In the genomic region with DNA sequence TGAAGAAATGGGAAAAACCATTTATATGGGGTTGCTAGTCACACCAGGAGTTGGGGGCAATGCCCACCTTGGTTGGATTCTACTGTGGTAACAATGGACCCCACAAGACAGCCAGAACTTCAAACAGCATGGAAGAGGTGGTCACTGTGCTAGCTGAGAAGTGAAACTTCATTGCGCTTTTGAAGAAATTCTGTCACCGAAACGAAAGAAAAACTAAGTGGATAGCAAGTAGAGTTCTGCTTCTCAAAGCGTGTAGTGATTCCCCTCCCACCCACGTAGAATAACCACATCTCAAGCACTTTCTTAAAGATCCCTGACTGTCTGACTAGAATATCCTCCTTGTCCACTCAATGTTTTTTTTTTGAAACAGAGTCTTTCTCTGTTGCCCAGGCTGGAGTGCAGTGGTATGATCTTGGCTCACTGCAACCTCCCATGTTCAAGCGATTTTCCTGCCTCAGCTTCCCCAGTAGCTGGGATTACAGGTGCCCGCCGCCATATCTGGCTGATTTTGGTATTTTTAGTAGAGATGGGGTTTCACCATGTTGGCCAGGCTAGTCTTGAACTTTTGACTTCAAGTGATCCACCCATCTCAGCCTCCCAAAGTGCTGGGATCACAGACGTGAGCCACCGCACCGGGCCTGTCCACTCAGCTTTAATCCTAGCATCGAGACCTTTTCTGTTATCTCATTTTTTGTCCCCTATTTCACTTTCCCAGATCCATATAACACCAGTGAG, we compare ENCODE assay signal across 10 cellular contexts. TPM values are rescaled to one million over a fixed set of nuclear protein-coding genes. Genes with fewer than 3 reads are reported as not detected.
DNase-seq lines count a peak whose midpoint lies in the region; ATAC-seq and TF ChIP-seq lines count a peak whose summit lies in the region.
"Had no signal": no experiment of that assay in that cellular context is flagged by ENCODE, and none has a peak within 500 bp of the region (broad histone marks: within the 10 kb centered on the region; RNA-seq: fewer than 3 reads in every experiment).

No MANE protein-coding gene starts in this region.

- DNase-seq in Ammon's horn (ENCODE audit: low spot score), result peak; percentile 36
- DNase-seq in activated T-helper 1 cell treated with anti-CD3 and anti-CD28 coated beads, Interleukin-12 subunit alpha, Interleukin-12 subunit beta, Interleukin-2, Interleukin-4 antibody, amounts not matched to agents 30 ng/mL and 10 ng/mL and 1 ng/mL, durations not matched to agents 14 hours and 24 hours and 36 hours (ENCODE audit: low spot score), result no peak
- no peak for DNase-seq in amygdala (lab: John Stamatoyannopoulos, UW)
- DNase-seq in HCEC 1CT, result no peak
- no peak for DNase-seq in nucleus accumbens (lab: John Stamatoyannopoulos, UW)
- no peak for DNase-seq in tibial nerve (ENCODE audit: low spot score in 2 of 2)
- DNase-seq: DMS153 had no signal

- peak overlapping the region; percentile 44 for H3K4me3 Mint-ChIP-seq in activated T-helper 1 cell treated with anti-CD3 and anti-CD28 coated beads, Interleukin-12 subunit alpha, Interleukin-12 subunit beta, Interleukin-2, Interleukin-4 antibody, amounts not matched to agents 30 ng/mL and 10 ng/mL and 1 ng/mL, durations not matched to agents 14 hours and 24 hours and 36 hours

- peak overlapping the region; percentile 61 for H3K27ac Mint-ChIP-seq in activated T-helper 1 cell treated with anti-CD3 and anti-CD28 coated beads, Interleukin-12 subunit alpha, Interleukin-12 subunit beta, Interleukin-2, Interleukin-4 antibody, amounts not matched to agents 30 ng/mL and 10 ng/mL and 1 ng/mL, durations not matched to agents 14 hours and 24 hours and 36 hours

- TF ChIP-seq POLR2A in tibial nerve (IDR thresholded peaks at IDR 0.05), result no peak

- no peak for TF ChIP-seq CTCF in tibial nerve (IDR thresholded peaks at IDR 0.05)

- H3K4me1 Mint-ChIP-seq in activated T-helper 1 cell treated with anti-CD3 and anti-CD28 coated beads, Interleukin-12 subunit alpha, Interleukin-12 subunit beta, Interleukin-2, Interleukin-4 antibody, amounts not matched to agents 30 ng/mL and 10 ng/mL and 1 ng/mL, durations not matched to agents 14 hours and 24 hours and 36 hours (ENCODE audit: low read depth), result peaks cover 15% of the 10 kb centered on the region

- no peaks in the 10 kb centered on the region for H3K9me3 ChIP-seq in tibial nerve

- H3K9me3 Mint-ChIP-seq in activated T-helper 1 cell treated with anti-CD3 and anti-CD28 coated beads, Interleukin-12 subunit alpha, Interleukin-12 subunit beta, Interleukin-2, Interleukin-4 antibody, amounts not matched to agents 30 ng/mL and 10 ng/mL and 1 ng/mL, durations not matched to agents 14 hours and 24 hours and 36 hours, result no peaks in the 10 kb centered on the region

- H3K27me3 Mint-ChIP-seq in activated T-helper 1 cell treated with anti-CD3 and anti-CD28 coated beads, Interleukin-12 subunit alpha, Interleukin-12 subunit beta, Interleukin-2, Interleukin-4 antibody, amounts not matched to agents 30 ng/mL and 10 ng/mL and 1 ng/mL, durations not matched to agents 14 hours and 24 hours and 36 hours (ENCODE audit: insufficient read depth), result peaks cover 2% of the 10 kb centered on the region

- ATAC-seq in GM19043 (IDR thresholded peaks at IDR 0.05; ENCODE audit: low read depth, unreplicated experiment) (peak; percentile 95), HG03064 (IDR thresholded peaks at IDR 0.05; ENCODE audit: low read depth, unreplicated experiment) (peak; percentile 97)

- no peak for TF ChIP-seq EP300 in tibial nerve (IDR thresholded peaks at IDR 0.05)

- peak overlapping the region in 2 of 4 donors; percentile 2 to 4 for H3K4me3 ChIP-seq in tibial nerve

- peak overlapping the region in 1 of 4 donors; percentile 38 for H3K27ac ChIP-seq in tibial nerve
- H3K27ac ChIP-seq: epithelial cell of prostate had no signal

- H3K36me3 ChIP-seq in tibial nerve, result no peaks in the 10 kb centered on the region

- H3K27me3 ChIP-seq in tibial nerve, result no peaks in the 10 kb centered on the region

- 77 to 83% methylated on average over 12 of the region's 12 CpGs for WGBS in tibial nerve, 2 donors

- H3K36me3 Mint-ChIP-seq in activated T-helper 1 cell treated with anti-CD3 and anti-CD28 coated beads, Interleukin-12 subunit alpha, Interleukin-12 subunit beta, Interleukin-2, Interleukin-4 antibody, amounts not matched to agents 30 ng/mL and 10 ng/mL and 1 ng/mL, durations not matched to agents 14 hours and 24 hours and 36 hours (ENCODE audit: low read depth), result no peaks in the 10 kb centered on the region

- H3K4me1 ChIP-seq in tibial nerve, result no peaks in the 10 kb centered on the region

- intact Hi-C loops in activated T-helper 1 cell treated with anti-CD3 and anti-CD28 coated beads, Interleukin-12 subunit alpha, Interleukin-12 subunit beta, Interleukin-2, Interleukin-4 antibody, amounts not matched to agents 30 ng/mL and 10 ng/mL and 1 ng/mL, durations not matched to agents 14 hours and 24 hours and 36 hours (cut with micrococcal nuclease), result loop anchor here (1.0 to 2.0 kb wide), 3 partner anchors 17 to 35 kb away; no protein-coding TSS in a partner anchor

RNA-seq across cellular contexts. Expression of a gene that starts 30.1 kb away (rescaled TPM):
- total RNA-seq in activated T-helper 1 cell treated with anti-CD3 and anti-CD28 coated beads, Interleukin-12 subunit alpha, Interleukin-12 subunit beta, Interleukin-2, Interleukin-4 antibody, amounts not matched to agents 30 ng/mL and 10 ng/mL and 1 ng/mL, durations not matched to agents 14 hours and 24 hours and 36 hours, result 1.2 and 3.2 TPM in 2 replicates
- not detected for total RNA-seq in tibial nerve

RNA-seq across cellular contexts. Expression of a gene that starts 37.9 kb away (rescaled TPM):
- total RNA-seq in activated T-helper 1 cell treated with anti-CD3 and anti-CD28 coated beads, Interleukin-12 subunit alpha, Interleukin-12 subunit beta, Interleukin-2, Interleukin-4 antibody, amounts not matched to agents 30 ng/mL and 10 ng/mL and 1 ng/mL, durations not matched to agents 14 hours and 24 hours and 36 hours, result not detected in 2 replicates
- total RNA-seq in tibial nerve, result not detected

RNA-seq across cellular contexts. Expression of a gene that starts 55.4 kb away (rescaled TPM):
- not detected in 2 replicates for total RNA-seq in activated T-helper 1 cell treated with anti-CD3 and anti-CD28 coated beads, Interleukin-12 subunit alpha, Interleukin-12 subunit beta, Interleukin-2, Interleukin-4 antibody, amounts not matched to agents 30 ng/mL and 10 ng/mL and 1 ng/mL, durations not matched to agents 14 hours and 24 hours and 36 hours
- not detected for total RNA-seq in tibial nerve

RNA-seq across cellular contexts. Expression of a gene that starts 59.0 kb away (rescaled TPM):
- not detected in 2 replicates for total RNA-seq in activated T-helper 1 cell treated with anti-CD3 and anti-CD28 coated beads, Interleukin-12 subunit alpha, Interleukin-12 subunit beta, Interleukin-2, Interleukin-4 antibody, amounts not matched to agents 30 ng/mL and 10 ng/mL and 1 ng/mL, durations not matched to agents 14 hours and 24 hours and 36 hours
- total RNA-seq in tibial nerve, result not detected
